ENCODE assay signal across 14 cellular contexts in genomic region chr20:59177266-59178250, GRCh38. TPM values are rescaled to one million over a fixed set of nuclear protein-coding genes. Genes with fewer than 3 reads are reported as not detected.
DNase-seq lines count a peak whose midpoint lies in the region; ATAC-seq and TF ChIP-seq lines count a peak whose summit lies in the region.
"Had no signal": no experiment of that assay in that cellular context is flagged by ENCODE, and none has a peak within 500 bp of the region (broad histone marks: within the 10 kb centered on the region; RNA-seq: fewer than 3 reads in every experiment).

No MANE protein-coding gene starts in this region.

- H3K4me2 ChIP-seq in neural progenitor cell: no peak overlapping the region
- H3K4me2 ChIP-seq: SK-N-SH had no signal

- H3K4me1 Mint-ChIP-seq in IgD-negative memory B cell (peaks cover 17 to 19% (median 19%) of the 10 kb centered on the region in 3 donors), neural progenitor cell (peaks cover 3% of the 10 kb centered on the region)
- peaks cover 82% of the 10 kb centered on the region for H3K4me1 Mint-ChIP-seq in activated naive CD8-positive, alpha-beta T cell (ENCODE audit: low read depth)
- peaks cover 89% of the 10 kb centered on the region for H3K4me1 Mint-ChIP-seq in stimulated activated effector memory CD8-positive, alpha-beta T cell treated with anti-CD3 and anti-CD28 coated beads, Interleukin-12 subunit alpha, Interleukin-12 subunit beta, amount 100 ng/mL, for 72 hours
- H3K4me1 Mint-ChIP-seq: neural crest cell had no signal

- no peak overlapping the region for H3K9ac ChIP-seq in neural progenitor cell
- H3K9ac ChIP-seq: SK-N-SH had no signal

- DNase-seq in left ventricle myocardium inferior (no peak), Right ventricle myocardium inferior (ENCODE audit: missing footprints) (no peak), OCI-M2 (lab: John Stamatoyannopoulos, UW; ENCODE audit: unreplicated experiment) (no peak), neural progenitor cell (ENCODE audit: low spot score) (no peak), HPDE6-E6E7 (ENCODE audit: extremely low spot score) (no peak)
- DNase-seq in stimulated activated effector memory CD8-positive, alpha-beta T cell treated with anti-CD3 and anti-CD28 coated beads, Interleukin-12 subunit alpha, Interleukin-12 subunit beta, amount 100 ng/mL, for 72 hours (ENCODE audit: low spot score in 2 of 2): peak in 1 of 2 donors; percentile 74
- DNase-seq: EL, NCI-H2107, SK-N-SH had no signal

- H3K9me3 ChIP-seq in left ventricle myocardium inferior (replicated peaks) (peaks cover 7% of the 10 kb centered on the region), neural progenitor cell (ENCODE audit: low read depth) (no peaks in the 10 kb centered on the region)
- H3K9me3 ChIP-seq: SK-N-SH had no signal

- H3K4me3 ChIP-seq in left ventricle myocardium inferior: no peak overlapping the region
- no peak overlapping the region for H3K4me3 ChIP-seq in neural progenitor cell

- H3K27me3 ChIP-seq in left ventricle myocardium inferior (ENCODE audit: low read depth): peaks cover 22% of the 10 kb centered on the region
- H3K27me3 ChIP-seq in neural progenitor cell: no peaks in the 10 kb centered on the region

- no peak for ATAC-seq in Right ventricle myocardium inferior
- ATAC-seq in stimulated activated effector memory CD8-positive, alpha-beta T cell treated with anti-CD3 and anti-CD28 coated beads, Interleukin-12 subunit alpha, Interleukin-12 subunit beta, amount 100 ng/mL, for 72 hours: peak; percentile 88

- no peaks in the 10 kb centered on the region for H4K20me1 ChIP-seq in neural progenitor cell (ENCODE audit: low read depth)

- peaks cover 36% of the 10 kb centered on the region for H3K4me1 ChIP-seq in left ventricle myocardium inferior
- peaks cover 11% of the 10 kb centered on the region for H3K4me1 ChIP-seq in neural progenitor cell

- H3K79me2 ChIP-seq in neural progenitor cell (ENCODE audit: low read depth): no peaks in the 10 kb centered on the region

- no peak overlapping the region for H2AFZ ChIP-seq in neural progenitor cell (replicated peaks)

- peak overlapping the region; percentile 76 for H3K27ac ChIP-seq in left ventricle myocardium inferior (replicated peaks)
- no peak overlapping the region for H3K27ac ChIP-seq in neural progenitor cell
- H3K27ac ChIP-seq: HL-60 had no signal

- H3K36me3 ChIP-seq in left ventricle myocardium inferior: no peaks in the 10 kb centered on the region
- H3K36me3 ChIP-seq in neural progenitor cell: no peaks in the 10 kb centered on the region

- intact Hi-C loops in left ventricle myocardium inferior (cut with micrococcal nuclease): no loop called here
- intact Hi-C loops in Right ventricle myocardium inferior (cut with DNase I): no loop called here

- H3K27ac Mint-ChIP-seq in IgD-negative memory B cell: peak overlapping the region in 2 of 3 donors; percentile 21 to 42
- H3K27ac Mint-ChIP-seq in activated naive CD8-positive, alpha-beta T cell: peak overlapping the region; percentile 93
- H3K27ac Mint-ChIP-seq in stimulated activated effector memory CD8-positive, alpha-beta T cell treated with anti-CD3 and anti-CD28 coated beads, Interleukin-12 subunit alpha, Interleukin-12 subunit beta, amount 100 ng/mL, for 72 hours: peak overlapping the region; percentile 95
- H3K27ac Mint-ChIP-seq in neural progenitor cell: no peak overlapping the region

- H3K27me3 Mint-ChIP-seq in IgD-negative memory B cell (no peaks in the 10 kb centered on the region), neural progenitor cell (ENCODE audit: insufficient read depth, low read depth) (peaks cover 6% of the 10 kb centered on the region)
- no peaks in the 10 kb centered on the region for H3K27me3 Mint-ChIP-seq in activated naive CD8-positive, alpha-beta T cell

- H3K4me3 Mint-ChIP-seq in IgD-negative memory B cell (peak overlapping the region in 2 of 4 donors; percentile 58 to 89), neural progenitor cell (no peak overlapping the region)
- peak overlapping the region; percentile 67 for H3K4me3 Mint-ChIP-seq in activated naive CD8-positive, alpha-beta T cell
- H3K4me3 Mint-ChIP-seq in stimulated activated effector memory CD8-positive, alpha-beta T cell treated with anti-CD3 and anti-CD28 coated beads, Interleukin-12 subunit alpha, Interleukin-12 subunit beta, amount 100 ng/mL, for 72 hours: peak overlapping the region; percentile 74
- H3K4me3 Mint-ChIP-seq: neural crest cell had no signal

- H3K36me3 Mint-ChIP-seq in IgD-negative memory B cell (peaks cover 12% of the 10 kb centered on the region), neural progenitor cell (no peaks in the 10 kb centered on the region)
- H3K36me3 Mint-ChIP-seq in activated naive CD8-positive, alpha-beta T cell: peaks cover 29% of the 10 kb centered on the region
- H3K36me3 Mint-ChIP-seq in stimulated activated effector memory CD8-positive, alpha-beta T cell treated with anti-CD3 and anti-CD28 coated beads, Interleukin-12 subunit alpha, Interleukin-12 subunit beta, amount 100 ng/mL, for 72 hours: peaks cover 21% of the 10 kb centered on the region

- TF ChIP-seq CTCF in left ventricle myocardium inferior (IDR thresholded peaks at IDR 0.05; ENCODE audit: borderline replicate concordance) (no peak), neural progenitor cell (IDR thresholded peaks at IDR 0.05) (no peak)

- peaks cover 0 to 3% (median 0%) of the 10 kb centered on the region in 3 donors for H3K9me3 Mint-ChIP-seq in IgD-negative memory B cell
- no peaks in the 10 kb centered on the region for H3K9me3 Mint-ChIP-seq in activated naive CD8-positive, alpha-beta T cell (ENCODE audit: low read depth)
- no peaks in the 10 kb centered on the region for H3K9me3 Mint-ChIP-seq in stimulated activated effector memory CD8-positive, alpha-beta T cell treated with anti-CD3 and anti-CD28 coated beads, Interleukin-12 subunit alpha, Interleukin-12 subunit beta, amount 100 ng/mL, for 72 hours
- H3K9me3 Mint-ChIP-seq in neural progenitor cell: no peaks in the 10 kb centered on the region

- H3F3A ChIP-seq in neural progenitor cell (ENCODE audit: low read depth): no peaks in the 10 kb centered on the region

RNA-seq across cellular contexts. Expression of gene ZNF831, which starts 13.9 kb away (rescaled TPM):
- total RNA-seq in left ventricle myocardium inferior (0.05 TPM), Right ventricle myocardium inferior (0.11 TPM), neural progenitor cell (ENCODE audit: low replicate concordance) (not detected in 2 replicates)
- 1.2 TPM for polyA plus RNA-seq in IgD-negative memory B cell
- total RNA-seq: M059J, neural crest cell had no signal
- polyA plus RNA-seq: SK-N-SH had no signal
